8 cellular contexts compared by ENCODE assay signal in the genomic region with DNA sequence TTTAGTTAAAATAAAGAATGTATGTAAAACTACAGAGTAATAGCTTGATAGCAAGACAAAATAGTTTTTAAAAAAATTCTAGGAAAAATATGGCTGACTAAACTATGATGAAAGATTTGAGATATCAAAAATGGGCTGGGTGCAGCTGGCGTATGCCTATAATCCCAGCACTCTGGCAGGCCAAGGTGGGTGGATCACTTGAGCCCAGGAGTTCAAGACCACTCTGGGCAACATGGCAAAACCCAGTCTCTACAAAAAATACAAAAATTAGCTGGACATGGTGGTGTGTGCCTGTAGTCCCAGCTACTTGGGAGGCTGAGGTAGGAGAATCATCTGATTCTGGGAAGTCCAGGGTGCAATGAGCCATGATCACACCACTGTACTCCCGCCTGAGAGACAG. TPM values are rescaled to one million over a fixed set of nuclear protein-coding genes. Genes with fewer than 3 reads are reported as not detected.
DNase-seq lines count a peak whose midpoint lies in the region; ATAC-seq, FAIRE-seq and TF ChIP-seq lines count a peak whose summit lies in the region.
"Not testable (repeated sequence)": the region's sequence is repeated elsewhere in the genome, so short reads cannot be mapped to it uniquely, and the experiment has no call there.

No MANE protein-coding gene starts in this region.

- not testable (repeated sequence) for H3K36me3 ChIP-seq in endothelial cell of umbilical vein (ENCODE audit: control insufficient read depth in 2 of 2, extremely low read depth in 1 of 2, insufficient read depth in 2 of 2, low read length in 2 of 2); sigmoid colon; aorta (ENCODE audit: control insufficient read depth in 1 of 2, insufficient read depth in 2 of 2, low read length in 1 of 2)

- intact Hi-C loops in endothelial cell of umbilical vein (cut with micrococcal nuclease); sigmoid colon (cut with DNase I); aorta (cut with DNase I): not testable (repeated sequence)

- H3K4me3 ChIP-seq in endothelial cell of umbilical vein (replicated peaks in 1 of 3; ENCODE audit: insufficient read depth in 1 of 3, low read depth in 1 of 3, low read length in 3 of 3); sigmoid colon; aorta (ENCODE audit: low read length in 2 of 2): not testable (repeated sequence)

- BruUV-seq in endothelial cell of umbilical vein (replicated peaks; lab: Mats Ljungman, UMichigan), result not testable (repeated sequence)

- not testable (repeated sequence) for H3K4me3 Mint-ChIP-seq in memory B cell; stimulated activated naive CD8-positive, alpha-beta T cell treated with anti-CD3 and anti-CD28 coated beads, Interleukin-15, amount 100 ng/mL, for 72 hours

- not testable (repeated sequence) for H2AFZ ChIP-seq in endothelial cell of umbilical vein (ENCODE audit: low read depth, low read length)

- peak in 1 of 4 donors; percentile 13 for TF ChIP-seq EP300 in sigmoid colon (IDR thresholded peaks at IDR 0.05)

- H3K27ac ChIP-seq in endothelial cell of umbilical vein (ENCODE audit: insufficient read depth, low read depth, low read length); sigmoid colon; aorta (ENCODE audit: low read depth in 1 of 2, low read length in 2 of 2): not testable (repeated sequence)

- H3K36me3 Mint-ChIP-seq in memory B cell, result not testable (repeated sequence)

- H3K4me1 ChIP-seq in endothelial cell of umbilical vein (ENCODE audit: control insufficient read depth, extremely low read depth, insufficient read depth, low read length); sigmoid colon; aorta (ENCODE audit: control insufficient read depth in 1 of 2, insufficient read depth in 2 of 2, low read length in 2 of 2): not testable (repeated sequence)

- H3K79me2 ChIP-seq in endothelial cell of umbilical vein (ENCODE audit: control insufficient read depth, insufficient read depth, low read length), result peaks cover 54% of the 10 kb centered on the region

- FAIRE-seq in endothelial cell of umbilical vein (lab: Jason Lieb, UNC), result not testable (repeated sequence)

- H3K9me3 ChIP-seq in endothelial cell of umbilical vein (replicated peaks; ENCODE audit: control insufficient read depth, insufficient read depth, low read length); sigmoid colon; aorta (ENCODE audit: control insufficient read depth, low read length): not testable (repeated sequence)

- dilution Hi-C loops in endothelial cell of umbilical vein (cut with MboI; ENCODE audit: extremely low pct_ligation_motif_present, low sequenced_read_pairs), result not testable (repeated sequence)

- DNase-seq in NAMALWA (ENCODE audit: low spot score) (peak; percentile 23), endothelial cell of umbilical vein (ENCODE audit: low read depth, low spot score) (peak; percentile 23), sigmoid colon (peak; percentile 68)
- DNase-seq in left lobe of liver (ENCODE audit: low spot score); memory B cell (ENCODE audit: low spot score in 2 of 2); omental fat pad (ENCODE audit: low spot score); stimulated activated naive CD8-positive, alpha-beta T cell treated with anti-CD3 and anti-CD28 coated beads, Interleukin-15, amount 100 ng/mL, for 72 hours; aorta: not testable (repeated sequence)

- CTCF ChIA-PET in endothelial cell of umbilical vein (lab: Charles Lee), result interaction anchor here (1.0 kb wide), 1 partner anchor 9 kb away, joined by 3 read pairs; no protein-coding TSS in a partner anchor

- not testable (repeated sequence) for H3K9me3 Mint-ChIP-seq in memory B cell
- peaks cover 12 to 13% of the 10 kb centered on the region in 2 donors for H3K9me3 Mint-ChIP-seq in stimulated activated naive CD8-positive, alpha-beta T cell treated with anti-CD3 and anti-CD28 coated beads, Interleukin-15, amount 100 ng/mL, for 72 hours

- not testable (repeated sequence) for TF ChIP-seq CTCF in endothelial cell of umbilical vein (IDR thresholded peaks at IDR 0.05; ENCODE audit: extremely low read depth in 1 of 2, insufficient read depth in 1 of 2, low read depth in 1 of 2, low read length in 2 of 2); omental fat pad (IDR thresholded peaks at IDR 0.05); sigmoid colon (IDR thresholded peaks at IDR 0.05)

- 68 to 70% methylated on average over 2 of the region's 2 CpGs for WGBS in sigmoid colon, 2 donors
- WGBS in aorta, 2 donors, result 51 to 62% methylated on average over 2 of the region's 2 CpGs

- not testable (repeated sequence) for H4K20me1 ChIP-seq in endothelial cell of umbilical vein (replicated peaks; ENCODE audit: control insufficient read depth, extremely low read depth, insufficient read depth, low read length)

- H3K27me3 Mint-ChIP-seq in memory B cell; stimulated activated naive CD8-positive, alpha-beta T cell treated with anti-CD3 and anti-CD28 coated beads, Interleukin-15, amount 100 ng/mL, for 72 hours: not testable (repeated sequence)

- H3K27me3 ChIP-seq in endothelial cell of umbilical vein (ENCODE audit: control insufficient read depth in 2 of 2, insufficient read depth in 2 of 2, low read length in 2 of 2); sigmoid colon; aorta (ENCODE audit: control insufficient read depth in 1 of 2, insufficient read depth in 2 of 2, low read length in 1 of 2): not testable (repeated sequence)

- peak; percentile 6 for ATAC-seq in left lobe of liver
- peak; percentile 19 for ATAC-seq in memory B cell (ENCODE audit: low read depth)
- peak; percentile 15 for ATAC-seq in omental fat pad (ENCODE audit: low FRiP score)
- ATAC-seq in stimulated activated naive CD8-positive, alpha-beta T cell treated with anti-CD3 and anti-CD28 coated beads, Interleukin-15, amount 100 ng/mL, for 72 hours, result peak; percentile 22
- peak; percentile 8 for ATAC-seq in aorta (ENCODE audit: low FRiP score)

- H3K9me1 ChIP-seq in endothelial cell of umbilical vein (replicated peaks; ENCODE audit: control insufficient read depth, extremely low read depth, insufficient read depth, low read length), result not testable (repeated sequence)

- not testable (repeated sequence) for H3K27ac Mint-ChIP-seq in memory B cell; stimulated activated naive CD8-positive, alpha-beta T cell treated with anti-CD3 and anti-CD28 coated beads, Interleukin-15, amount 100 ng/mL, for 72 hours

- not testable (repeated sequence) for H3K4me1 Mint-ChIP-seq in memory B cell; stimulated activated naive CD8-positive, alpha-beta T cell treated with anti-CD3 and anti-CD28 coated beads, Interleukin-15, amount 100 ng/mL, for 72 hours

- POLR2A ChIA-PET in endothelial cell of umbilical vein (lab: Charles Lee), result interaction anchor here (0.6 kb wide), 1 partner anchor 261 kb away, joined by 12 read pairs; no protein-coding TSS in a partner anchor

- not testable (repeated sequence) for TF ChIP-seq POLR2A in endothelial cell of umbilical vein (IDR thresholded peaks at IDR 0.05; ENCODE audit: low read depth, low read length); sigmoid colon (IDR thresholded peaks at IDR 0.05)

- not testable (repeated sequence) for H3K4me2 ChIP-seq in endothelial cell of umbilical vein (ENCODE audit: insufficient read depth, low read length)

- not testable (repeated sequence) for H3K9ac ChIP-seq in endothelial cell of umbilical vein (replicated peaks; ENCODE audit: extremely low read depth, insufficient read depth, low read length)

RNA-seq across cellular contexts. Expression of gene KMT2C, which starts 29.8 kb away (rescaled TPM):
- total RNA-seq in endothelial cell of umbilical vein (51.9 and 53.7 TPM in 2 replicates), left lobe of liver (34.5 TPM), omental fat pad (10 to 100 TPM; 52.5 to 84.3 (median 59.2) TPM), sigmoid colon (10 to 100 TPM; 46.4 to 75.6 (median 57.2) TPM), aorta (100 to 1,000 TPM; 104 to 123 TPM)
- polyA plus RNA-seq in endothelial cell of umbilical vein (6.9 and 8.0 TPM in 2 replicates), sigmoid colon (10 to 100 TPM in 1 of 3 donors, 1 to 10 TPM in 2; 7.4 to 18.9 (median 8.4) TPM), aorta (1 to 10 TPM; 5.8 to 8.9 TPM)
- 8.0 TPM in 2 replicates for polyA plus RNA-seq in endothelial cell of umbilical vein (2011; cell fraction: cytosol; rRNA removed)
- polyA plus RNA-seq in endothelial cell of umbilical vein (2011; cell fraction: nucleus; rRNA removed), result 38.0 and 41.7 TPM in 2 replicates
- 10.7 and 11.8 TPM in 2 replicates for polyA plus RNA-seq in endothelial cell of umbilical vein (2012)
- polyA minus RNA-seq in endothelial cell of umbilical vein, result 64.9 and 81.2 TPM in 2 replicates
- 15.1 TPM for polyA minus RNA-seq in endothelial cell of umbilical vein (2011; cell fraction: cytosol; rRNA and poly(A)+ RNA removed)
- polyA minus RNA-seq in endothelial cell of umbilical vein (2011; cell fraction: nucleus; rRNA and poly(A)+ RNA removed), result 117 and 157 TPM in 2 replicates
